In genomic region chr7:15652776-15653290, GRCh38 we compare ENCODE assay signal across 17 cellular contexts. TPM values are rescaled to one million over a fixed set of nuclear protein-coding genes. Genes with fewer than 3 reads are reported as not detected.
DNase-seq lines count a peak whose midpoint lies in the region; TF ChIP-seq lines count a peak whose summit lies in the region.
"Had no signal": no experiment of that assay in that cellular context is flagged by ENCODE, and none has a peak within 500 bp of the region (broad histone marks: within the 10 kb centered on the region; RNA-seq: fewer than 3 reads in every experiment).

No MANE protein-coding gene starts in this region.

- TF ChIP-seq CTCF in fibroblast of villous mesenchyme (IDR thresholded peaks at IDR 0.05; ENCODE audit: insufficient read depth, low read depth, low read length), result no peak
- no peak for TF ChIP-seq CTCF in type B pancreatic cell (conservative IDR thresholded peaks at IDR 0.05)

- no peaks in the 10 kb centered on the region for H3K36me3 Mint-ChIP-seq in type B pancreatic cell

- H3K4me1 Mint-ChIP-seq in type B pancreatic cell (ENCODE audit: unreplicated experiment), result peaks cover 6% of the 10 kb centered on the region

- H3K27ac Mint-ChIP-seq in type B pancreatic cell, result peak overlapping the region; percentile 53
- H3K27ac Mint-ChIP-seq: HFFc6 had no signal

- no peak overlapping the region for H3K4me3 ChIP-seq in fibroblast of villous mesenchyme (ENCODE audit: low read depth, low read length)
- H3K4me3 ChIP-seq: MG63 had no signal

- H3K4me3 Mint-ChIP-seq in type B pancreatic cell, result peak overlapping the region; percentile 71
- H3K4me3 Mint-ChIP-seq: HFFc6 had no signal

- peaks cover 3% of the 10 kb centered on the region for H3K9me3 Mint-ChIP-seq in type B pancreatic cell
- H3K9me3 Mint-ChIP-seq: HFFc6 had no signal

- no peaks in the 10 kb centered on the region for H3K27me3 Mint-ChIP-seq in type B pancreatic cell

- DNase-seq in NCI-H510A treated with DMSO at 0.1 percent for 48 hours (lab: John Stamatoyannopoulos, UW) (peak; percentile 3), NCI-H510A (lab: John Stamatoyannopoulos, UW) (no peak), brain pericyte (ENCODE audit: low read depth, low spot score) (peak; percentile 7), fibroblast of villous mesenchyme (ENCODE audit: low read depth) (peak; percentile 31), type B pancreatic cell (ENCODE audit: extremely low spot score, unreplicated experiment) (no peak), SK-N-DZ (ENCODE audit: low spot score) (no peak), HT-29 (ENCODE audit: low spot score) (no peak), NCI-H1417 treated with DMSO at 0.1 percent for 48 hours (lab: John Stamatoyannopoulos, UW) (no peak)
- DNase-seq: C1 segment of cervical spinal cord, HFFc6, MG63, NCI-H1092, NCI-H1694 treated with DMSO at 0.1 percent for 48 hours, NCI-H82, PC-3 had no signal

RNA-seq across cellular contexts. Expression of gene MEOX2, which starts 33.6 kb away (rescaled TPM):
- total RNA-seq in fibroblast of villous mesenchyme (not detected in 2 replicates), type B pancreatic cell (ENCODE audit: low replicate concordance) (3.0 TPM in 1 of 2 replicates, not detected in the other)
- polyA plus RNA-seq in SK-N-DZ (2014; cell fraction: cytosol; rRNA removed), result not detected in 2 replicates
- not detected in 2 replicates for polyA plus RNA-seq in SK-N-DZ (2014; cell fraction: nucleus; rRNA removed)
- not detected in 2 replicates for total RNA-seq in HT-29 (2014; rRNA removed; shearing (Covaris generic))
- total RNA-seq: A172, HFFc6, PC-3, SK-MEL-5 had no signal

Comparison
In these comparisons a context has a peak if more than half of its experiments do, and no peak if none do; other contexts are left out.
1. DNase-seq: peak in NCI-H510A treated with DMSO at 0.1 percent for 48 hours (single experiment), brain pericyte (single experiment) and fibroblast of villous mesenchyme (single experiment); none in NCI-H510A (single experiment), type B pancreatic cell (single experiment), SK-N-DZ (single experiment), HT-29 (single experiment) and NCI-H1417 treated with DMSO at 0.1 percent for 48 hours (single experiment).